In genomic region chr7:100396421-100396982, GRCh38 we compare ENCODE assay signal across 8 cellular contexts. TPM values are rescaled to one million over a fixed set of nuclear protein-coding genes. Genes with fewer than 3 reads are reported as not detected.
A peak's percentile ranks its signal among the peaks of the same experiment; 100 is the strongest.
DNase-seq lines count a peak whose midpoint lies in the region; ATAC-seq and TF ChIP-seq lines count a peak whose summit lies in the region.

No MANE protein-coding gene starts in this region.

- ATAC-seq in GM19397 (IDR thresholded peaks at IDR 0.05; ENCODE audit: unreplicated experiment) (peak; percentile 73), HG03439 (IDR thresholded peaks at IDR 0.05; ENCODE audit: unreplicated experiment) (peak; percentile 86)
- ATAC-seq in stimulated activated naive CD8-positive, alpha-beta T cell treated with anti-CD3 and anti-CD28 coated beads, Interleukin-15, amount 100 ng/mL, for 72 hours, result peak; percentile 98

- DNase-seq in CD14-positive monocyte (ENCODE audit: low spot score), result peak; percentile 76
- peak; percentile 58 for DNase-seq in activated T-helper 2 cell treated with anti-CD3 and anti-CD28 coated beads, Interferon-gamma antibody, Interleukin-2, Interleukin-4, amounts not matched to agents 10 μg/mL and 5 μg/mL and 100 μg/mL, durations not matched to agents 14 hours and 24 hours and 36 hours (ENCODE audit: low spot score)
- peak; percentile 53 to 72 for DNase-seq in stimulated activated naive CD8-positive, alpha-beta T cell treated with anti-CD3 and anti-CD28 coated beads, Interleukin-15, amount 100 ng/mL, for 72 hours
- DNase-seq in NCI-H2107 treated with DMSO at 0.1 percent for 48 hours (lab: John Stamatoyannopoulos, UW; ENCODE audit: unreplicated experiment), result no peak
- DNase-seq in HFFc6, result no peak
- no peak for DNase-seq in NCI-H128 (lab: John Stamatoyannopoulos, UW; ENCODE audit: unreplicated experiment)

- H3K36me3 Mint-ChIP-seq in CD14-positive monocyte, result peaks cover 63 to 68% of the 10 kb centered on the region in 2 donors
- no peaks in the 10 kb centered on the region for H3K36me3 Mint-ChIP-seq in activated T-helper 2 cell treated with anti-CD3 and anti-CD28 coated beads, Interferon-gamma antibody, Interleukin-2, Interleukin-4, amounts not matched to agents 10 μg/mL and 5 μg/mL and 100 μg/mL, durations not matched to agents 14 hours and 24 hours and 36 hours (ENCODE audit: low read depth)
- no peaks in the 10 kb centered on the region for H3K36me3 Mint-ChIP-seq in HFFc6 (ENCODE audit: low read depth)

- intact Hi-C loops in CD14-positive monocyte (cut with micrococcal nuclease), result no loop called here
- intact Hi-C loops in activated T-helper 2 cell treated with anti-CD3 and anti-CD28 coated beads, Interferon-gamma antibody, Interleukin-2, Interleukin-4, amounts not matched to agents 10 μg/mL and 5 μg/mL and 100 μg/mL, durations not matched to agents 14 hours and 24 hours and 36 hours (cut with micrococcal nuclease), result loop anchor here (1.0 to 5.0 kb wide), 3 partner anchors 31 to 49 kb away; partner anchors contain the start of genes MEPCE and ZCWPW1

- H3K27me3 Mint-ChIP-seq in CD14-positive monocyte (ENCODE audit: low read depth in 3 of 3), result peaks cover 0 to 4% (median 2%) of the 10 kb centered on the region in 3 donors
- H3K27me3 Mint-ChIP-seq in activated T-helper 2 cell treated with anti-CD3 and anti-CD28 coated beads, Interferon-gamma antibody, Interleukin-2, Interleukin-4, amounts not matched to agents 10 μg/mL and 5 μg/mL and 100 μg/mL, durations not matched to agents 14 hours and 24 hours and 36 hours (ENCODE audit: low read depth), result peaks cover 35% of the 10 kb centered on the region
- peaks cover 25% of the 10 kb centered on the region for H3K27me3 Mint-ChIP-seq in stimulated activated naive CD8-positive, alpha-beta T cell treated with anti-CD3 and anti-CD28 coated beads, Interleukin-15, amount 100 ng/mL, for 72 hours
- peaks cover 21% of the 10 kb centered on the region for H3K27me3 Mint-ChIP-seq in HFFc6 (ENCODE audit: insufficient read depth)

- H3K9me3 Mint-ChIP-seq in CD14-positive monocyte (peaks cover 0 to 3% (median 0%) of the 10 kb centered on the region in 7 donors), HFFc6 (no peaks in the 10 kb centered on the region)
- no peaks in the 10 kb centered on the region for H3K9me3 Mint-ChIP-seq in activated T-helper 2 cell treated with anti-CD3 and anti-CD28 coated beads, Interferon-gamma antibody, Interleukin-2, Interleukin-4, amounts not matched to agents 10 μg/mL and 5 μg/mL and 100 μg/mL, durations not matched to agents 14 hours and 24 hours and 36 hours
- H3K9me3 Mint-ChIP-seq in stimulated activated naive CD8-positive, alpha-beta T cell treated with anti-CD3 and anti-CD28 coated beads, Interleukin-15, amount 100 ng/mL, for 72 hours, result no peaks in the 10 kb centered on the region

- peak overlapping the region; percentile 70 to 83 for H3K4me3 Mint-ChIP-seq in CD14-positive monocyte
- H3K4me3 Mint-ChIP-seq in activated T-helper 2 cell treated with anti-CD3 and anti-CD28 coated beads, Interferon-gamma antibody, Interleukin-2, Interleukin-4, amounts not matched to agents 10 μg/mL and 5 μg/mL and 100 μg/mL, durations not matched to agents 14 hours and 24 hours and 36 hours (ENCODE audit: low read depth), result no peak overlapping the region
- peak overlapping the region; percentile 58 to 78 for H3K4me3 Mint-ChIP-seq in stimulated activated naive CD8-positive, alpha-beta T cell treated with anti-CD3 and anti-CD28 coated beads, Interleukin-15, amount 100 ng/mL, for 72 hours
- H3K4me3 Mint-ChIP-seq in HFFc6, result no peak overlapping the region

- no peak for TF ChIP-seq CTCF in CD14-positive monocyte (IDR thresholded peaks at IDR 0.05)
- TF ChIP-seq CTCF in HFFc6 (IDR thresholded peaks at IDR 0.05), result no peak

- H3K4me1 Mint-ChIP-seq in CD14-positive monocyte (peaks cover 71% of the 10 kb centered on the region), HFFc6 (ENCODE audit: low read depth) (peaks cover 6% of the 10 kb centered on the region; the same call in 1 of the 2 replicates)
- H3K4me1 Mint-ChIP-seq in activated T-helper 2 cell treated with anti-CD3 and anti-CD28 coated beads, Interferon-gamma antibody, Interleukin-2, Interleukin-4, amounts not matched to agents 10 μg/mL and 5 μg/mL and 100 μg/mL, durations not matched to agents 14 hours and 24 hours and 36 hours (ENCODE audit: low read depth), result peaks cover 25% of the 10 kb centered on the region
- H3K4me1 Mint-ChIP-seq in stimulated activated naive CD8-positive, alpha-beta T cell treated with anti-CD3 and anti-CD28 coated beads, Interleukin-15, amount 100 ng/mL, for 72 hours, result peaks cover 34% of the 10 kb centered on the region

- H3K27ac Mint-ChIP-seq in CD14-positive monocyte (peak overlapping the region; percentile 95 to 98 (median 98)), HFFc6 (no peak overlapping the region)
- peak overlapping the region; percentile 23 for H3K27ac Mint-ChIP-seq in activated T-helper 2 cell treated with anti-CD3 and anti-CD28 coated beads, Interferon-gamma antibody, Interleukin-2, Interleukin-4, amounts not matched to agents 10 μg/mL and 5 μg/mL and 100 μg/mL, durations not matched to agents 14 hours and 24 hours and 36 hours
- H3K27ac Mint-ChIP-seq in stimulated activated naive CD8-positive, alpha-beta T cell treated with anti-CD3 and anti-CD28 coated beads, Interleukin-15, amount 100 ng/mL, for 72 hours, result peak overlapping the region; percentile 79 to 87

RNA-seq across cellular contexts. Expression of gene PILRA, which starts 23.2 kb away (rescaled TPM):
- polyA plus RNA-seq in CD14-positive monocyte, result 100 to 1,000 TPM; 364 to 491 TPM
- 12.3 TPM in 2 replicates for total RNA-seq in activated T-helper 2 cell treated with anti-CD3 and anti-CD28 coated beads, Interferon-gamma antibody, Interleukin-2, Interleukin-4, amounts not matched to agents 10 μg/mL and 5 μg/mL and 100 μg/mL, durations not matched to agents 14 hours and 24 hours and 36 hours
- total RNA-seq in HFFc6 (2021; fragmentation: NEBNext Ultra II Directional; extraction: Animal tissue kit (Norgen Biotek cat#: 25700)), result under 1 TPM in 4 of 6 experiments, not detected in 2; 0.30 to 0.34 (median 0.31) TPM

RNA-seq across cellular contexts. Expression of gene ZCWPW1, which starts 32.0 kb away (rescaled TPM):
- polyA plus RNA-seq in CD14-positive monocyte, result 1 to 10 TPM in 1 of 2 donors, under 1 TPM in 1; 0.60 to 1.2 TPM
- total RNA-seq in activated T-helper 2 cell treated with anti-CD3 and anti-CD28 coated beads, Interferon-gamma antibody, Interleukin-2, Interleukin-4, amounts not matched to agents 10 μg/mL and 5 μg/mL and 100 μg/mL, durations not matched to agents 14 hours and 24 hours and 36 hours, result 1.1 and 3.5 TPM in 2 replicates
- 1 to 10 TPM in 4 of 6 experiments, under 1 TPM in 2; 0.55 to 1.7 (median 1.2) TPM for total RNA-seq in HFFc6 (2021; fragmentation: NEBNext Ultra II Directional; extraction: Animal tissue kit (Norgen Biotek cat#: 25700))

RNA-seq across cellular contexts. Expression of gene MEPCE, which starts 33.1 kb away (rescaled TPM):
- 1 to 10 TPM; 2.9 to 3.3 TPM for polyA plus RNA-seq in CD14-positive monocyte
- total RNA-seq in activated T-helper 2 cell treated with anti-CD3 and anti-CD28 coated beads, Interferon-gamma antibody, Interleukin-2, Interleukin-4, amounts not matched to agents 10 μg/mL and 5 μg/mL and 100 μg/mL, durations not matched to agents 14 hours and 24 hours and 36 hours, result 50.9 and 51.0 TPM in 2 replicates
- total RNA-seq in HFFc6 (2021; fragmentation: NEBNext Ultra II Directional; extraction: Animal tissue kit (Norgen Biotek cat#: 25700)), result 10 to 100 TPM; 38.7 to 42.9 (median 41.2) TPM

RNA-seq across cellular contexts. Expression of gene PILRB, which starts 38.6 kb away (rescaled TPM):
- 1 to 10 TPM; 1.7 to 2.2 TPM for polyA plus RNA-seq in CD14-positive monocyte
- 86.2 and 87.5 TPM in 2 replicates for total RNA-seq in activated T-helper 2 cell treated with anti-CD3 and anti-CD28 coated beads, Interferon-gamma antibody, Interleukin-2, Interleukin-4, amounts not matched to agents 10 μg/mL and 5 μg/mL and 100 μg/mL, durations not matched to agents 14 hours and 24 hours and 36 hours
- total RNA-seq in HFFc6 (2021; fragmentation: NEBNext Ultra II Directional; extraction: Animal tissue kit (Norgen Biotek cat#: 25700)), result 10 to 100 TPM in 4 of 6 experiments, 1 to 10 TPM in 2; 7.0 to 12.6 (median 10.6) TPM

RNA-seq across cellular contexts. Expression of gene PPP1R35, which starts 39.8 kb away (rescaled TPM):
- polyA plus RNA-seq in CD14-positive monocyte, result 10 to 100 TPM in 1 of 2 donors, 1 to 10 TPM in 1; 8.1 to 14.6 TPM
- total RNA-seq in activated T-helper 2 cell treated with anti-CD3 and anti-CD28 coated beads, Interferon-gamma antibody, Interleukin-2, Interleukin-4, amounts not matched to agents 10 μg/mL and 5 μg/mL and 100 μg/mL, durations not matched to agents 14 hours and 24 hours and 36 hours, result 59.8 and 63.6 TPM in 2 replicates
- total RNA-seq in HFFc6 (2021; fragmentation: NEBNext Ultra II Directional; extraction: Animal tissue kit (Norgen Biotek cat#: 25700)), result 10 to 100 TPM; 22.9 to 33.6 (median 26.5) TPM

Comparison
In these comparisons a context has a peak if more than half of its experiments do, and no peak if none do; other contexts are left out.
1. DNase-seq: peak in CD14-positive monocyte (single experiment), activated T-helper 2 cell treated with anti-CD3 and anti-CD28 coated beads, Interferon-gamma antibody, Interleukin-2, Interleukin-4, amounts not matched to agents 10 μg/mL and 5 μg/mL and 100 μg/mL, durations not matched to agents 14 hours and 24 hours and 36 hours (single experiment) and stimulated activated naive CD8-positive, alpha-beta T cell treated with anti-CD3 and anti-CD28 coated beads, Interleukin-15, amount 100 ng/mL, for 72 hours (2 of 2); none in NCI-H2107 treated with DMSO at 0.1 percent for 48 hours (single experiment), HFFc6 (single experiment) and NCI-H128 (single experiment).
2. H3K4me3 Mint-ChIP-seq: peak in CD14-positive monocyte (2 of 2) and stimulated activated naive CD8-positive, alpha-beta T cell treated with anti-CD3 and anti-CD28 coated beads, Interleukin-15, amount 100 ng/mL, for 72 hours (2 of 2); none in activated T-helper 2 cell treated with anti-CD3 and anti-CD28 coated beads, Interferon-gamma antibody, Interleukin-2, Interleukin-4, amounts not matched to agents 10 μg/mL and 5 μg/mL and 100 μg/mL, durations not matched to agents 14 hours and 24 hours and 36 hours (single experiment) and HFFc6 (single experiment).
3. Peak in every context shown above with its lines, with median percentiles within 50 percentile points of each other: ATAC-seq.